4 cellular contexts compared by ENCODE assay signal in genomic region chr1:160529401-160529952, GRCh38. TPM values are rescaled to one million over a fixed set of nuclear protein-coding genes. Genes with fewer than 3 reads are reported as not detected.
"Had no signal": no experiment of that assay in that cellular context is flagged by ENCODE, and none has a peak within 500 bp of the region (broad histone marks: within the 10 kb centered on the region; RNA-seq: fewer than 3 reads in every experiment).

No MANE protein-coding gene starts in this region.

RNA-seq across cellular contexts. Expression of gene SLAMF6, which starts 6.4 kb away (rescaled TPM):
- total RNA-seq: cerebellum, MCF 10A, PC-9, SK-MEL-5 had no signal

RNA-seq across cellular contexts. Expression of gene CD84, which starts 49.8 kb away (rescaled TPM):
- total RNA-seq: MCF 10A, PC-9, SK-MEL-5 had no signal
